ENCODE assay signal across 2 cellular contexts in the genomic region with DNA sequence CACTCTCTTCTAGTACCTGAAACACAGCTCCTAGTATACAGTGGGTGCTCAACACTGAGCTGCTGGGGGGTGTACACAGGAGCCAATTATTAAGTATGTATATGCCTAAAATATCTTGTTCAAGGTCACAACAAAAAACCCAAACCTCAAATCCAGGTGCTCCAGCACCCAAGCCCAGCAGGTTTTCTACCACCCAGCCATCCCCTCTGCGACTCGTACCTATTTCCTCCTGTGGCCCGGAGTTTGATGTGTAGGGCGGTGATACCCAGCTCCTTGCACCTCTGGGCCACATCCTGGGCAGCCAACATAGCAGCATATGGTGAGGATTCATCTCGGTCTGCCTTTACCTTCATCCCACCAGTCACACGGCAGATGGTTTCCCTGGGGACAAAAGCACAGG.
TF ChIP-seq lines count a peak whose summit lies in the region.

No MANE protein-coding gene starts in this region.

TF ChIP-seq in SK-N-SH, 30 proteins besides CTCF, POLR2A, EP300 and RAD21 (continued from another document):
- TF ChIP-seq, protein P1, sequence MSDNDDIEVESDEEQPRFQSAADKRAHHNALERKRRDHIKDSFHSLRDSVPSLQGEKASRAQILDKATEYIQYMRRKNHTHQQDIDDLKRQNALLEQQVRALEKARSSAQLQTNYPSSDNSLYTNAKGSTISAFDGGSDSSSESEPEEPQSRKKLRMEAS (IDR thresholded peaks at IDR 0.05; ENCODE audit: low read depth) = no peak
- TF ChIP-seq RXRA (IDR thresholded peaks at IDR 0.05; ENCODE audit: borderline replicate concordance, low read depth) = no peak
- TF ChIP-seq GABPA (IDR thresholded peaks at IDR 0.05; ENCODE audit: low read depth) = no peak
- TF ChIP-seq CHD2 (IDR thresholded peaks at IDR 0.05; ENCODE audit: low read length, partially characterized antibody) = no peak
- no peak for TF ChIP-seq RCOR1 (IDR thresholded peaks at IDR 0.05; ENCODE audit: low read length)
- TF ChIP-seq, protein P2, sequence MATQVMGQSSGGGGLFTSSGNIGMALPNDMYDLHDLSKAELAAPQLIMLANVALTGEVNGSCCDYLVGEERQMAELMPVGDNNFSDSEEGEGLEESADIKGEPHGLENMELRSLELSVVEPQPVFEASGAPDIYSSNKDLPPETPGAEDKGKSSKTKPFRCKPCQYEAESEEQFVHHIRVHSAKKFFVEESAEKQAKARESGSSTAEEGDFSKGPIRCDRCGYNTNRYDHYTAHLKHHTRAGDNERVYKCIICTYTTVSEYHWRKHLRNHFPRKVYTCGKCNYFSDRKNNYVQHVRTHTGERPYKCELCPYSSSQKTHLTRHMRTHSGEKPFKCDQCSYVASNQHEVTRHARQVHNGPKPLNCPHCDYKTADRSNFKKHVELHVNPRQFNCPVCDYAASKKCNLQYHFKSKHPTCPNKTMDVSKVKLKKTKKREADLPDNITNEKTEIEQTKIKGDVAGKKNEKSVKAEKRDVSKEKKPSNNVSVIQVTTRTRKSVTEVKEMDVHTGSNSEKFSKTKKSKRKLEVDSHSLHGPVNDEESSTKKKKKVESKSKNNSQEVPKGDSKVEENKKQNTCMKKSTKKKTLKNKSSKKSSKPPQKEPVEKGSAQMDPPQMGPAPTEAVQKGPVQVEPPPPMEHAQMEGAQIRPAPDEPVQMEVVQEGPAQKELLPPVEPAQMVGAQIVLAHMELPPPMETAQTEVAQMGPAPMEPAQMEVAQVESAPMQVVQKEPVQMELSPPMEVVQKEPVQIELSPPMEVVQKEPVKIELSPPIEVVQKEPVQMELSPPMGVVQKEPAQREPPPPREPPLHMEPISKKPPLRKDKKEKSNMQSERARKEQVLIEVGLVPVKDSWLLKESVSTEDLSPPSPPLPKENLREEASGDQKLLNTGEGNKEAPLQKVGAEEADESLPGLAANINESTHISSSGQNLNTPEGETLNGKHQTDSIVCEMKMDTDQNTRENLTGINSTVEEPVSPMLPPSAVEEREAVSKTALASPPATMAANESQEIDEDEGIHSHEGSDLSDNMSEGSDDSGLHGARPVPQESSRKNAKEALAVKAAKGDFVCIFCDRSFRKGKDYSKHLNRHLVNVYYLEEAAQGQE (IDR thresholded peaks at IDR 0.05; ENCODE audit: low read depth, low read length) = no peak
- no peak for TF ChIP-seq SMC3 (IDR thresholded peaks at IDR 0.05; ENCODE audit: low read depth, low read length)
- TF ChIP-seq FOXM1 (IDR thresholded peaks at IDR 0.05; ENCODE audit: low read depth) = no peak
- TF ChIP-seq TCF12 (IDR thresholded peaks at IDR 0.05) = no peak
- TF ChIP-seq NFIC (IDR thresholded peaks at IDR 0.05; ENCODE audit: borderline replicate concordance) = no peak
- TF ChIP-seq, protein P3, sequence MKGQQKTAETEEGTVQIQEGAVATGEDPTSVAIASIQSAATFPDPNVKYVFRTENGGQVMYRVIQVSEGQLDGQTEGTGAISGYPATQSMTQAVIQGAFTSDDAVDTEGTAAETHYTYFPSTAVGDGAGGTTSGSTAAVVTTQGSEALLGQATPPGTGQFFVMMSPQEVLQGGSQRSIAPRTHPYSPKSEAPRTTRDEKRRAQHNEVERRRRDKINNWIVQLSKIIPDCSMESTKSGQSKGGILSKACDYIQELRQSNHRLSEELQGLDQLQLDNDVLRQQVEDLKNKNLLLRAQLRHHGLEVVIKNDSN (IDR thresholded peaks at IDR 0.05; ENCODE audit: borderline replicate concordance, low read depth) = no peak
- TF ChIP-seq TAF1 (IDR thresholded peaks at IDR 0.05; ENCODE audit: borderline replicate concordance, low read depth, low read length) = no peak
- TF ChIP-seq MEF2A (IDR thresholded peaks at IDR 0.05; ENCODE audit: borderline replicate concordance, low read depth) = no peak
- TF ChIP-seq TEAD4 (IDR thresholded peaks at IDR 0.05; ENCODE audit: borderline replicate concordance, insufficient read depth) = no peak
- no peak for TF ChIP-seq EZH2phosphoT487 (IDR thresholded peaks at IDR 0.05; ENCODE audit: borderline replicate concordance, low read depth)
- TF ChIP-seq ELF1 (IDR thresholded peaks at IDR 0.05) = no peak

TF ChIP-seq in SK-N-SH treated with all-trans-retinoic acid at 6 μM for 48 hours, 23 proteins besides CTCF, POLR2A, EP300 and RAD21 (continued from another document):
- TF ChIP-seq BACH2 (CRISPR knock-in tag; IDR thresholded peaks at IDR 0.05; ENCODE audit: borderline replicate concordance) = no peak
- TF ChIP-seq, protein P4, sequence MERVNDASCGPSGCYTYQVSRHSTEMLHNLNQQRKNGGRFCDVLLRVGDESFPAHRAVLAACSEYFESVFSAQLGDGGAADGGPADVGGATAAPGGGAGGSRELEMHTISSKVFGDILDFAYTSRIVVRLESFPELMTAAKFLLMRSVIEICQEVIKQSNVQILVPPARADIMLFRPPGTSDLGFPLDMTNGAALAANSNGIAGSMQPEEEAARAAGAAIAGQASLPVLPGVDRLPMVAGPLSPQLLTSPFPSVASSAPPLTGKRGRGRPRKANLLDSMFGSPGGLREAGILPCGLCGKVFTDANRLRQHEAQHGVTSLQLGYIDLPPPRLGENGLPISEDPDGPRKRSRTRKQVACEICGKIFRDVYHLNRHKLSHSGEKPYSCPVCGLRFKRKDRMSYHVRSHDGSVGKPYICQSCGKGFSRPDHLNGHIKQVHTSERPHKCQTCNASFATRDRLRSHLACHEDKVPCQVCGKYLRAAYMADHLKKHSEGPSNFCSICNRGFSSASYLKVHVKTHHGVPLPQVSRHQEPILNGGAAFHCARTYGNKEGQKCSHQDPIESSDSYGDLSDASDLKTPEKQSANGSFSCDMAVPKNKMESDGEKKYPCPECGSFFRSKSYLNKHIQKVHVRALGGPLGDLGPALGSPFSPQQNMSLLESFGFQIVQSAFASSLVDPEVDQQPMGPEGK (CRISPR knock-in tag; IDR thresholded peaks at IDR 0.05; ENCODE audit: borderline replicate concordance) = no peak
